ENCODE assay signal across 19 cellular contexts in the genomic region with DNA sequence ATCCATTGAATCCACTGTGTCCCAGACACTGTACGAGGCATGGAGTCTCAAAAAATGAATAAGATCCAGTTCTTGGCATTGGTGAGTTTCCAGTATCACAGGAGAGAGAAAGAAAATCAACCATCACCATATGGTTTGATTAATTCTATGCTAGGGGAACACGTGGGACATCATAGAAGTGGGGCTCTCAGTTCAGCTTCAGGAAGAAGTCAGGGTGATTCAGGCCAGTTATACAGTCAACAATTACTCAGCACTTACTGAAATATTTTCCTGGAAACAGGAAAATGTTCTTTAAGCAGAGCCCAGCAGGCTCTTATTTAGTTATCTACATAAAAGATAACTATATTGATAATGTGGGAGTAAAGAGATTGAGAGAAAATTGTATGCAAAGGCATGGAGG.
"Had no signal": no experiment of that assay in that cellular context is flagged by ENCODE, and none has a peak within 500 bp of the region (broad histone marks: within the 10 kb centered on the region; RNA-seq: fewer than 3 reads in every experiment).

No MANE protein-coding gene starts in this region.

- DNase-seq: activated B cell treated with CpG ODN at 0.5 μM for 24 hours; activated CD4-positive, alpha-beta T cell treated with anti-CD3 and anti-CD28 coated beads for 48 hours; activated CD8-positive, alpha-beta T cell treated with anti-CD3 and anti-CD28 coated beads for 36 hours; activated naive CD4-positive, alpha-beta T cell; activated naive CD8-positive, alpha-beta T cell treated with anti-CD3 and anti-CD28 coated beads, Interleukin-2, amount 10 ng/mL, durations not matched to agents 7 days and 5 days; activated T-cell treated with anti-CD3 and anti-CD28 coated beads, Interleukin-2, amount 50 U/mL, for 1 hour; brain microvascular endothelial cell; cerebellar nuclear complex; effector CD8-positive, alpha-beta T cell; immature natural killer cell; naive thymus-derived CD8-positive, alpha-beta T cell; ovary; sigmoid colon; stimulated activated CD4-positive, alpha-beta T cell treated with anti-CD3 and anti-CD28 coated beads, Interleukin-4, amount 100 ng/mL, for 24 hours; T-helper 2 cell; testis; upper lobe of right lung had no signal

- H3K27me3 ChIP-seq: brain microvascular endothelial cell, ovary, sigmoid colon, testis, upper lobe of right lung had no signal

- H3K4me3 ChIP-seq: ovary, sigmoid colon, testis, upper lobe of right lung had no signal

- H3K4me1 ChIP-seq: sigmoid colon, testis, upper lobe of right lung had no signal

- H3K27ac ChIP-seq: brain microvascular endothelial cell, ovary, sigmoid colon, testis, upper lobe of right lung had no signal

- ATAC-seq: activated CD8-positive, alpha-beta T cell treated with anti-CD3 and anti-CD28 coated beads for 36 hours; activated T-helper 17 cell treated with anti-CD3 and anti-CD28 coated beads, Interleukin-2, amount 50 U/mL, for 72 hours; naive thymus-derived CD8-positive, alpha-beta T cell; stimulated activated effector memory CD8-positive, alpha-beta T cell treated with anti-CD3 and anti-CD28 coated beads, Interleukin-12 subunit alpha, Interleukin-12 subunit beta, amount 100 ng/mL, for 72 hours; upper lobe of right lung had no signal
